In the genomic region with DNA sequence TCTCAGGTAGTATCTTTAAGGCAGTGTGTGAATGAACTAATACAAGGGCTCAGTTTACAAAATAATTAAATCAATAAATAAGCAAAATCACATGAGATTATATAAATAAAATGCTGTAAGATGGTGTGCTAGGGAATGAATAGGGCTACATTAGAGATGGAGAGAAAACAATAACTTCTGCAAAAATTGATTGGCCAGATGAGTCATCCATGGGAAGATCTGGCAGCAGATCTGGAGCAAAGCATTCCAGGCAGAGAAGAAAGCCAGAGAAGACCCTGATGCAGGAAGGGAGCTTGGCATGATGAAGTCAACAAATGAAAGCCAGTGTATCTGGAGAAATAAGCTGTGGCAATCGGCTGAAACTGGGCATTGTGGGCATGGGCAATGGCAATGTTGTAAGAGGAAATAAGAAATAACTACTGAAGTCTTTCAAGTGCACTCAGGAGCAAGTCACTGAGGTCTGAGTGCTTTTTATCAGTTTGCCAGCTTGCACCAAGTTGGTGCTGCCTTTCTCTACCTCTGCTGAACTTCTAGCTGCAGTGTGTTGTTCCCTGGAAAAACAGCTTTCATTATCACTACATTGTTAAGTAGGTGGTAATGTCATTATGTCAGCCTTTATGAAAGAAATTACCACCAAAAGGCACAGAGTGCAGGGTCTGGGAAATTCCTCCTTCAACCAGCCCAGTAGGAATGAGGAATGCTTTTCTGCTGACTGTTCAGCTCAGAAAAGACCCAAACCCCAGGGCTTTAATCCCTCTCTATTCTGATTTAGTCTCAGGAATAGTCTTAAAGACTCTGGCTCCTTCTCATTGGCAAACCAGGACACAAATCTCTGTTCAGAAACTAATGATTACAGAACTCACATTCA, we compare ENCODE assay signal across 1 cellular context.
TF ChIP-seq lines count a peak whose summit lies in the region.

No MANE protein-coding gene starts in this region.

TF ChIP-seq in GM23338, 12 proteins besides CTCF, POLR2A, EP300 and RAD21 (continued from another document):
- TF ChIP-seq, protein P1, sequence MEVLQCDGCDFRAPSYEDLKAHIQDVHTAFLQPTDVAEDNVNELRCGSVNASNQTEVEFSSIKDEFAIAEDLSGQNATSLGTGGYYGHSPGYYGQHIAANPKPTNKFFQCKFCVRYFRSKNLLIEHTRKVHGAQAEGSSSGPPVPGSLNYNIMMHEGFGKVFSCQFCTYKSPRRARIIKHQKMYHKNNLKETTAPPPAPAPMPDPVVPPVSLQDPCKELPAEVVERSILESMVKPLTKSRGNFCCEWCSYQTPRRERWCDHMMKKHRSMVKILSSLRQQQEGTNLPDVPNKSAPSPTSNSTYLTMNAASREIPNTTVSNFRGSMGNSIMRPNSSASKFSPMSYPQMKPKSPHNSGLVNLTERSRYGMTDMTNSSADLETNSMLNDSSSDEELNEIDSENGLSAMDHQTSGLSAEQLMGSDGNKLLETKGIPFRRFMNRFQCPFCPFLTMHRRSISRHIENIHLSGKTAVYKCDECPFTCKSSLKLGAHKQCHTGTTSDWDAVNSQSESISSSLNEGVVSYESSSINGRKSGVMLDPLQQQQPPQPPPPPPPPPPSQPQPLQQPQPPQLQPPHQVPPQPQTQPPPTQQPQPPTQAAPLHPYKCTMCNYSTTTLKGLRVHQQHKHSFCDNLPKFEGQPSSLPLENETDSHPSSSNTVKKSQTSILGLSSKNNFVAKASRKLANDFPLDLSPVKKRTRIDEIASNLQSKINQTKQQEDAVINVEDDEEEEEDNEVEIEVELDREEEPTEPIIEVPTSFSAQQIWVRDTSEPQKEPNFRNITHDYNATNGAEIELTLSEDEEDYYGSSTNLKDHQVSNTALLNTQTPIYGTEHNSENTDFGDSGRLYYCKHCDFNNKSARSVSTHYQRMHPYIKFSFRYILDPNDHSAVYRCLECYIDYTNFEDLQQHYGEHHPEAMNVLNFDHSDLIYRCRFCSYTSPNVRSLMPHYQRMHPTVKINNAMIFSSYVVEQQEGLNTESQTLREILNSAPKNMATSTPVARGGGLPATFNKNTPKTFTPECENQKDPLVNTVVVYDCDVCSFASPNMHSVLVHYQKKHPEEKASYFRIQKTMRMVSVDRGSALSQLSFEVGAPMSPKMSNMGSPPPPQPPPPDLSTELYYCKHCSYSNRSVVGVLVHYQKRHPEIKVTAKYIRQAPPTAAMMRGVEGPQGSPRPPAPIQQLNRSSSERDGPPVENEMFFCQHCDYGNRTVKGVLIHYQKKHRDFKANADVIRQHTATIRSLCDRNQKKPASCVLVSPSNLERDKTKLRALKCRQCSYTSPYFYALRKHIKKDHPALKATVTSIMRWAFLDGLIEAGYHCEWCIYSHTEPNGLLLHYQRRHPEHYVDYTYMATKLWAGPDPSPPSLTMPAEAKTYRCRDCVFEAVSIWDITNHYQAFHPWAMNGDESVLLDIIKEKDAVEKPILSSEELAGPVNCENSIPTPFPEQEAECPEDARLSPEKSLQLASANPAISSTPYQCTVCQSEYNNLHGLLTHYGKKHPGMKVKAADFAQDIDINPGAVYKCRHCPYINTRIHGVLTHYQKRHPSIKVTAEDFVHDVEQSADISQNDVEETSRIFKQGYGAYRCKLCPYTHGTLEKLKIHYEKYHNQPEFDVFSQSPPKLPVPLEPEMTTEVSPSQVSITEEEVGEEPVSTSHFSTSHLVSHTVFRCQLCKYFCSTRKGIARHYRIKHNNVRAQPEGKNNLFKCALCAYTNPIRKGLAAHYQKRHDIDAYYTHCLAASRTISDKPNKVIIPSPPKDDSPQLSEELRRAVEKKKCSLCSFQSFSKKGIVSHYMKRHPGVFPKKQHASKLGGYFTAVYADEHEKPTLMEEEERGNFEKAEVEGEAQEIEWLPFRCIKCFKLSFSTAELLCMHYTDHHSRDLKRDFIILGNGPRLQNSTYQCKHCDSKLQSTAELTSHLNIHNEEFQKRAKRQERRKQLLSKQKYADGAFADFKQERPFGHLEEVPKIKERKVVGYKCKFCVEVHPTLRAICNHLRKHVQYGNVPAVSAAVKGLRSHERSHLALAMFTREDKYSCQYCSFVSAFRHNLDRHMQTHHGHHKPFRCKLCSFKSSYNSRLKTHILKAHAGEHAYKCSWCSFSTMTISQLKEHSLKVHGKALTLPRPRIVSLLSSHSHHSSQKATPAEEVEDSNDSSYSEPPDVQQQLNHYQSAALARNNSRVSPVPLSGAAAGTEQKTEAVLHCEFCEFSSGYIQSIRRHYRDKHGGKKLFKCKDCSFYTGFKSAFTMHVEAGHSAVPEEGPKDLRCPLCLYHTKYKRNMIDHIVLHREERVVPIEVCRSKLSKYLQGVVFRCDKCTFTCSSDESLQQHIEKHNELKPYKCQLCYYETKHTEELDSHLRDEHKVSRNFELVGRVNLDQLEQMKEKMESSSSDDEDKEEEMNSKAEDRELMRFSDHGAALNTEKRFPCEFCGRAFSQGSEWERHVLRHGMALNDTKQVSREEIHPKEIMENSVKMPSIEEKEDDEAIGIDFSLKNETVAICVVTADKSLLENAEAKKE (CRISPR knock-in tag; IDR thresholded peaks at IDR 0.05) = no peak
- TF ChIP-seq ZNF331 (CRISPR knock-in tag; IDR thresholded peaks at IDR 0.05; ENCODE audit: low read depth) (no peak), JUNB (IDR thresholded peaks at IDR 0.05; ENCODE audit: unreplicated experiment) (no peak), CREB1 (CRISPR knock-in tag; IDR thresholded peaks at IDR 0.05; ENCODE audit: low read depth) (no peak), STAT1 (IDR thresholded peaks at IDR 0.05; ENCODE audit: unreplicated experiment) (no peak)
- TF ChIP-seq, protein P2, sequence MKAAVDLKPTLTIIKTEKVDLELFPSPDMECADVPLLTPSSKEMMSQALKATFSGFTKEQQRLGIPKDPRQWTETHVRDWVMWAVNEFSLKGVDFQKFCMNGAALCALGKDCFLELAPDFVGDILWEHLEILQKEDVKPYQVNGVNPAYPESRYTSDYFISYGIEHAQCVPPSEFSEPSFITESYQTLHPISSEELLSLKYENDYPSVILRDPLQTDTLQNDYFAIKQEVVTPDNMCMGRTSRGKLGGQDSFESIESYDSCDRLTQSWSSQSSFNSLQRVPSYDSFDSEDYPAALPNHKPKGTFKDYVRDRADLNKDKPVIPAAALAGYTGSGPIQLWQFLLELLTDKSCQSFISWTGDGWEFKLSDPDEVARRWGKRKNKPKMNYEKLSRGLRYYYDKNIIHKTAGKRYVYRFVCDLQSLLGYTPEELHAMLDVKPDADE (IDR thresholded peaks at IDR 0.05) = no peak
